9 cellular contexts compared by ENCODE assay signal in the genomic region with DNA sequence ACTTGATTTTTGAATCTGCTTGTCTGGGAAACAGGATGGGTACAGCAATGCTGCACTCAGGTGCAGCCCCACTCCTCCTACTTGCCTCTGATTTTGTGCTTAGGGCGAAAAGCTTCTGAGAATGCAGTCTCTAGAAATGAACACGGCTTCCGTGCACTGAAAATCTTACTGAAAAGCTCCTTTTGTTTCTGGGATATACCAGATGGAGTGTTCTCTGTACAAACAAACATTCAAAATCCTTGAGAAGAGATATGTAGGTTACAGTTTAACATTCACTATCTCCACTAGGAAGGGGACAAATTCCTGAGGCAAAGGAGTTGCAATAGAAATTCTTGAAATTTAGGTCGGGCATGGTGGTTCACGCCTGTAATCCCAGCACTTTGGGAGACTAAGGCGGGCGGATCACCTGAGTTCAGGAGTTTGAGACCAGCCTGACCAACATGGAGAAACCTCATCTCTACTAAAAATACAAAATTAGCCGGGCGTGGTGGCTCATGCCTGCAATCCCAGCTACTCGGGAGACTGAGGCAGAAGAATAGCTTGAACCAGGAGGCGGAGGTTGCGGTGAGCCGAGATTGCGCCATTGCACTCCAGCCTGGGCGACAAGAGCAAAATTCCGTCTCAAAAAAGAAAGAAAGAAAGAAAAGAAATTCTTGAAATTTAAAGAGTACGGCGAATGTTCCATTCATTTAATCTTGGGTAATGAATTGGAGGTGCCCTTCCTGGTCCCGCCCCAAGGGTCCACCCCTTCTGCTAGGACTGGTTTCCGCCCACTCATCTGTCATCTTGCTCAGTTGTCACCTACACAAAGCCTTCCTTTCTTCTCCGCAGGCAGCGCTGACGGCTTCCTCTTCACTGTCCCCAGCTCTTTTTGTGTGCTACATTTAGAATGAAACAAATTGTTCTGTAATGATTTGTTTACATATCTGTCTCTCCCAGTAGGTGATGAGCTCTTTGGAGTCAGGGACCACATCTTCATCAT.
DNase-seq lines count a peak whose midpoint lies in the region; ATAC-seq, FAIRE-seq and TF ChIP-seq lines count a peak whose summit lies in the region.
"Had no signal": no experiment of that assay in that cellular context is flagged by ENCODE, and none has a peak within 500 bp of the region (broad histone marks: within the 10 kb centered on the region; RNA-seq: fewer than 3 reads in every experiment).

No MANE protein-coding gene starts in this region.

- DNase-seq in Caco-2, result peak; percentile 76 to 85
- peak; percentile 64 for DNase-seq in NB4 (ENCODE audit: low read depth)
- DNase-seq in UCSD-AML1 (lab: John Stamatoyannopoulos, UW; ENCODE audit: unreplicated experiment), result peak; percentile 17
- no peak for DNase-seq in keratinocyte (ENCODE audit: low read depth, low spot score)
- no peak for DNase-seq in GM23248
- no peak for DNase-seq in activated gamma-delta T cell (lab: John Stamatoyannopoulos, UW)

- ATAC-seq in GM21786 (IDR thresholded peaks at IDR 0.05; ENCODE audit: unreplicated experiment), result no peak
- no peak for ATAC-seq in HG03469 (IDR thresholded peaks at IDR 0.05; ENCODE audit: unreplicated experiment)

- H2AFZ ChIP-seq in keratinocyte (ENCODE audit: control insufficient read depth, low read length) (no peak overlapping the region), GM23248 (no peak overlapping the region)

- FAIRE-seq in keratinocyte (lab: Jason Lieb, UNC), result no peak

- no peaks in the 10 kb centered on the region for H3K79me2 ChIP-seq in keratinocyte (ENCODE audit: control insufficient read depth, insufficient read depth, low read length)
- H3K79me2 ChIP-seq in GM23248 (ENCODE audit: insufficient read depth), result no peaks in the 10 kb centered on the region

- peaks cover 23% of the 10 kb centered on the region for H3K4me1 Mint-ChIP-seq in Caco-2 (ENCODE audit: low read depth, unreplicated experiment)

- no peak for TF ChIP-seq POLR2A in NB4 (IDR thresholded peaks at IDR 0.05; ENCODE audit: extremely low read depth, insufficient read length)

- H3K4me1 ChIP-seq in Caco-2 (peaks cover 51% of the 10 kb centered on the region), keratinocyte (ENCODE audit: control insufficient read depth, extremely low read depth, insufficient read depth, low read length) (peaks cover 32% of the 10 kb centered on the region), GM23248 (ENCODE audit: insufficient read depth) (peaks cover 45% of the 10 kb centered on the region)

- H3K9ac ChIP-seq in keratinocyte (ENCODE audit: control insufficient read depth, extremely low read depth, insufficient read depth, low read length), result no peak overlapping the region
- H3K9ac ChIP-seq in GM23248, result no peak overlapping the region

- H3K27me3 ChIP-seq in Caco-2 (replicated peaks; ENCODE audit: control insufficient read depth, insufficient read depth, low read length) (no peaks in the 10 kb centered on the region), keratinocyte (ENCODE audit: control insufficient read depth, extremely low read depth, insufficient read depth, low read length) (no peaks in the 10 kb centered on the region), GM23248 (replicated peaks; ENCODE audit: insufficient read depth) (no peaks in the 10 kb centered on the region)

- H3K4me3 ChIP-seq in Caco-2 (ENCODE audit: low read depth, low read length), result peak overlapping the region; percentile 27
- peak overlapping the region; percentile 13 for H3K4me3 ChIP-seq in NB4 (ENCODE audit: low read depth, low read length)
- no peak overlapping the region for H3K4me3 ChIP-seq in keratinocyte (ENCODE audit: control insufficient read depth in 2 of 3, extremely low read depth in 1 of 3, insufficient read depth in 2 of 3, low read depth in 1 of 3, low read length in 3 of 3)
- H3K4me3 ChIP-seq in GM23248, result no peak overlapping the region

- no peaks in the 10 kb centered on the region for H3K9me3 ChIP-seq in Caco-2
- H3K9me3 ChIP-seq in keratinocyte (ENCODE audit: control insufficient read depth, low read depth, low read length), result no peaks in the 10 kb centered on the region
- H3K9me3 ChIP-seq in GM23248 (ENCODE audit: low read depth), result no peaks in the 10 kb centered on the region

- peaks cover 48% of the 10 kb centered on the region for H3F3A ChIP-seq in GM23248 (ENCODE audit: insufficient read depth)

- dilution Hi-C loops in keratinocyte (cut with MboI; ENCODE audit: extremely low pct_ligation_motif_present, low sequenced_read_pairs), result no loop called here

- CTCF ChIA-PET in Caco-2 (lab: Charles Lee), result interaction anchor here (0.5 to 0.8 kb wide), 2 partner anchors 52 to 67 kb away, joined by 3 to 5 read pairs; no protein-coding TSS in a partner anchor

- TF ChIP-seq CTCF in Caco-2 (IDR thresholded peaks at IDR 0.05; ENCODE audit: insufficient read depth in 1 of 2, low read depth in 1 of 2, low read length in 1 of 2, severe bottlenecking in 1 of 2, unreplicated experiment in 1 of 2) (no peak), NB4 (IDR thresholded peaks at IDR 0.05; ENCODE audit: low read depth, low read length) (no peak), keratinocyte (optimal IDR thresholded peaks at IDR 0.05 in 1 of 3, IDR thresholded peaks at IDR 0.05 in 1 of 3, conservative IDR thresholded peaks at IDR 0.05 in 1 of 3; ENCODE audit: extremely low read depth in 1 of 3, insufficient read depth in 2 of 3, low read length in 3 of 3) (no peak)

- H3K9me2 ChIP-seq in GM23248 (ENCODE audit: insufficient read depth), result no peaks in the 10 kb centered on the region

- in situ Hi-C loops in GM23248 (cut with MboI), result no loop called here

- H3K36me3 ChIP-seq in Caco-2 (ENCODE audit: control insufficient read depth, insufficient read depth, low read length) (no peaks in the 10 kb centered on the region), keratinocyte (ENCODE audit: control insufficient read depth in 2 of 2, extremely low read depth in 1 of 2, insufficient read depth in 2 of 2, low read length in 2 of 2) (no peaks in the 10 kb centered on the region), GM23248 (ENCODE audit: low read depth) (no peaks in the 10 kb centered on the region)

- H4K20me1 ChIP-seq in keratinocyte (ENCODE audit: control insufficient read depth, extremely low read depth, insufficient read depth, low read length), result no peaks in the 10 kb centered on the region
- H4K20me1 ChIP-seq in GM23248 (ENCODE audit: insufficient read depth), result no peaks in the 10 kb centered on the region

- POLR2A ChIA-PET in Caco-2 (lab: Charles Lee), result interaction anchor here (1.2 kb wide), 1 partner anchor 50 kb away, joined by 6 read pairs; no protein-coding TSS in a partner anchor

- H3K27ac Mint-ChIP-seq in Caco-2 (ENCODE audit: unreplicated experiment), result peak overlapping the region; percentile 80
- H3K27ac Mint-ChIP-seq: dendritic cell treated with granulocyte-macrophage colony-stimulating factor and Interleukin-4, amounts not matched to agents 40 ng/mL and 50 ng/mL, for 4 days had no signal

- no peaks in the 10 kb centered on the region for H3K9me1 ChIP-seq in keratinocyte (ENCODE audit: control insufficient read depth, extremely low read depth, insufficient read depth, low read length)

- WGBS in GM23248 (ENCODE audit: low coverage in 1 of 2, low lambda C conversion rate in 2 of 2, missing lambda C conversion rate in 2 of 2), 2 experiments, result 93 to 95% methylated on average over 23 of the region's 23 CpGs

- BruUV-seq in Caco-2 (replicated peaks; lab: Mats Ljungman, UMichigan), result no TSS peak

- H3K4me3 Mint-ChIP-seq in Caco-2 (ENCODE audit: unreplicated experiment), result peak overlapping the region; percentile 58
- H3K4me3 Mint-ChIP-seq: dendritic cell treated with granulocyte-macrophage colony-stimulating factor and Interleukin-4, amounts not matched to agents 40 ng/mL and 50 ng/mL, for 4 days had no signal

- H3K27me3 Mint-ChIP-seq in Caco-2 (ENCODE audit: insufficient read depth, unreplicated experiment), result no peaks in the 10 kb centered on the region

- H3K27ac ChIP-seq in keratinocyte (ENCODE audit: control insufficient read depth, insufficient read depth, low read length), result no peak overlapping the region
- H3K27ac ChIP-seq in GM23248, result no peak overlapping the region

- H3K9me3 Mint-ChIP-seq in Caco-2 (ENCODE audit: unreplicated experiment), result no peaks in the 10 kb centered on the region
- H3K9me3 Mint-ChIP-seq: dendritic cell treated with granulocyte-macrophage colony-stimulating factor and Interleukin-4, amounts not matched to agents 40 ng/mL and 50 ng/mL, for 4 days had no signal

- no peaks in the 10 kb centered on the region for H3K36me3 Mint-ChIP-seq in Caco-2 (ENCODE audit: insufficient read depth, unreplicated experiment)

- intact Hi-C loops in Caco-2 (cut with micrococcal nuclease; ENCODE audit: unreplicated experiment), result loop anchor here (1.0 to 5.0 kb wide), 2 partner anchors 36 to 50 kb away; no protein-coding TSS in a partner anchor

- peak overlapping the region; percentile 38 for H3K4me2 ChIP-seq in keratinocyte (ENCODE audit: control insufficient read depth, extremely low read depth, insufficient read depth, low read depth, low read length)
- H3K4me2 ChIP-seq in GM23248 (ENCODE audit: unreplicated experiment), result no peak overlapping the region

Comparison
In these comparisons a context has a peak if more than half of its experiments do, and no peak if none do; other contexts are left out.
1. DNase-seq: peak in Caco-2 (2 of 2), NB4 (single experiment) and UCSD-AML1 (single experiment); none in keratinocyte (single experiment), GM23248 (single experiment) and activated gamma-delta T cell (single experiment).
2. H3K4me3 ChIP-seq: peak in Caco-2 (single experiment) and NB4 (single experiment); none in keratinocyte (0 of 3) and GM23248 (single experiment).